Comparison of ENCODE assay signal across 1 cellular context in the genomic region with DNA sequence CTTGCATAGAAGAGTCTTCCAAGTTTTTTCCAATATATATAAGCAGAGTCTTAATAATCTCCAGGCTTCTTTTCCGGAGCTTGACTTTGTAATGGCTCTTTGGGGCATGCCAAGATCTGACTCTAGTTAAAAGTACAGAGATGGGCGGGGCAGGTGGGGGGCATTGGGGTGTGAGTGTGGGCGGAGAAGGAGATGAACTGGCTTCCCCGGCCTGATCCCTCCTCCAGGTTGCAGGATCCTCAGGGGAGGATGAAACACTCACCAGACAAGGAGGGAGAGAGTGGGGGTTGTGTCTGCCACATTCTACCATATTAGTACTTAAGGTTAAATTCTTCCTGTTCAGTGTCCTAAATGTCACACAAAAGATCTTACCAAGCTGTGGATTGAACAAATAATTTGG.
TF ChIP-seq lines count a peak whose summit lies in the region.

No MANE protein-coding gene starts in this region.

TF ChIP-seq in K562, 482 proteins besides CTCF, POLR2A, EP300 and RAD21:
- TF ChIP-seq SRF (CRISPR knock-in tag; IDR thresholded peaks at IDR 0.05) (no peak), ZNF717 (CRISPR knock-in tag; IDR thresholded peaks at IDR 0.05) (no peak), ZNF239 (CRISPR knock-in tag; IDR thresholded peaks at IDR 0.05) (no peak), RBM14 (IDR thresholded peaks at IDR 0.05; ENCODE audit: borderline replicate concordance, insufficient read depth, low read depth, low read length) (no peak), ZNF740 (CRISPR knock-in tag; IDR thresholded peaks at IDR 0.05) (no peak), ZNF740 (tag; IDR thresholded peaks at IDR 0.05) (peak in 1 of 2 experiments; percentile 54; a peak in 1 of 4 replicates), ZNF280B (CRISPR knock-in tag; IDR thresholded peaks at IDR 0.05) (no peak), MCM2 (IDR thresholded peaks at IDR 0.05; ENCODE audit: low read depth) (no peak), IFI16 (CRISPR knock-in tag; IDR thresholded peaks at IDR 0.05) (no peak), POLR3A (IDR thresholded peaks at IDR 0.05; ENCODE audit: borderline replicate concordance, extremely low read depth, insufficient read depth, insufficient read length) (no peak), EGR1 (conservative IDR thresholded peaks at IDR 0.05) (peak; percentile 29)
- TF ChIP-seq, protein P1, sequence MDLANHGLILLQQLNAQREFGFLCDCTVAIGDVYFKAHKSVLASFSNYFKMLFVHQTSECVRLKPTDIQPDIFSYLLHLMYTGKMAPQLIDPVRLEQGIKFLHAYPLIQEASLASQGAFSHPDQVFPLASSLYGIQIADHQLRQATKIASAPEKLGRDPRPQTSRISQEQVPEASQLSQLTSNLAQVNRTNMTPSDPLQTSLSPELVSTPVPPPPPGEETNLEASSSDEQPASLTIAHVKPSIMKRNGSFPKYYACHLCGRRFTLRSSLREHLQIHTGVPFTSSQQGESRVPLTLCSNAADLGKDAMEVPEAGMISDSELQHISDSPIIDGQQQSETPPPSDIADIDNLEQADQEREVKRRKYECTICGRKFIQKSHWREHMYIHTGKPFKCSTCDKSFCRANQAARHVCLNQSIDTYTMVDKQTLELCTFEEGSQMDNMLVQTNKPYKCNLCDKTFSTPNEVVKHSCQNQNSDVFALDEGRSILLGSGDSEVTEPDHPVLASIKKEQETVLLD (IDR thresholded peaks at IDR 0.05): no peak
- TF ChIP-seq, protein P2, sequence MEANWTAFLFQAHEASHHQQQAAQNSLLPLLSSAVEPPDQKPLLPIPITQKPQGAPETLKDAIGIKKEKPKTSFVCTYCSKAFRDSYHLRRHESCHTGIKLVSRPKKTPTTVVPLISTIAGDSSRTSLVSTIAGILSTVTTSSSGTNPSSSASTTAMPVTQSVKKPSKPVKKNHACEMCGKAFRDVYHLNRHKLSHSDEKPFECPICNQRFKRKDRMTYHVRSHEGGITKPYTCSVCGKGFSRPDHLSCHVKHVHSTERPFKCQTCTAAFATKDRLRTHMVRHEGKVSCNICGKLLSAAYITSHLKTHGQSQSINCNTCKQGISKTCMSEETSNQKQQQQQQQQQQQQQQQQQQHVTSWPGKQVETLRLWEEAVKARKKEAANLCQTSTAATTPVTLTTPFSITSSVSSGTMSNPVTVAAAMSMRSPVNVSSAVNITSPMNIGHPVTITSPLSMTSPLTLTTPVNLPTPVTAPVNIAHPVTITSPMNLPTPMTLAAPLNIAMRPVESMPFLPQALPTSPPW (CRISPR knock-in tag; IDR thresholded peaks at IDR 0.05): peak; percentile 37; the same call in 1 of the 2 replicates
